Comparison of ENCODE assay signal across 19 cellular contexts in the genomic region with DNA sequence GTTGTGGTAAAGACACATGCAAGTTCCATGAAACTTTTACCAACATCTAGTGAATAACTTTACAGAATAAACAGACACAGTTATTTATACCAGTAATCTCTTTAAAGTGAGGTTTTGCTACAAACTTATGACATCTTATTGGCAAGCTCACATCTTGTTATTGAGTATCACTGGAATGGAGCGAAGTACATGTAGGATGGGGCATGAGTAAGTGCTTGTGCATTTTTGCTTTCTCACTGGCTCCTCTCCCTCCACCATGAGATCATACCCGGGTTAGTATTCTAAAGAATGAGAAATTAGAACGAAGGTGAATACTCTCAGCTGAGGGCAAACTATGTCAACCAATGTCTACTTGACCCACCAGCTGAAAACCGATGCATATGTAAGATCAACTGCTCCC.
"Had no signal": no experiment of that assay in that cellular context is flagged by ENCODE, and none has a peak within 500 bp of the region (broad histone marks: within the 10 kb centered on the region; RNA-seq: fewer than 3 reads in every experiment).

No MANE protein-coding gene starts in this region.

- H3K4me3 ChIP-seq: body of pancreas, gastrocnemius medialis, lower lobe of right lung, neural progenitor cell, pancreas, right atrium auricular region, smooth muscle cell, tibial artery, vagina had no signal

- H3K36me3 ChIP-seq: gastrocnemius medialis, lower lobe of right lung, neural progenitor cell, pancreas, right atrium auricular region, tibial artery, vagina had no signal

- H3K27me3 ChIP-seq: body of pancreas, gastrocnemius medialis, neural progenitor cell, pancreas, right atrium auricular region, tibial artery, vagina had no signal

- H3K9ac ChIP-seq: neural progenitor cell had no signal

- H3K9me3 ChIP-seq: body of pancreas, gastrocnemius medialis, lower lobe of right lung, pancreas, tibial artery, vagina had no signal

- ATAC-seq: activated naive CD8-positive, alpha-beta T cell treated with anti-CD3 and anti-CD28 coated beads, Interleukin-2, amount 50 U/mL, for 24 hours; body of pancreas; gastrocnemius medialis; lower lobe of right lung; pancreas; stimulated activated memory B cell treated with anti-CD40 and anti-IgM and Interleukin-4, amounts not matched to agents 10 μg/mL and 1 μg/mL and 100 μg/mL, for 72 hours; T-helper 17 cell; WTC11 had no signal

- H3K4me1 ChIP-seq: body of pancreas, gastrocnemius medialis, lower lobe of right lung, neural progenitor cell, pancreas, right atrium auricular region, tibial artery, vagina had no signal

- H3K27ac ChIP-seq: body of pancreas, gastrocnemius medialis, lower lobe of right lung, neural progenitor cell, pancreas, right atrium auricular region, tibial artery, vagina had no signal

- H3K4me2 ChIP-seq: neural progenitor cell, smooth muscle cell had no signal

- DNase-seq: activated CD4-positive, alpha-beta T cell treated with anti-CD3 and anti-CD28 coated beads, Interleukin-2, amount 10 ng/mL, durations not matched to agents 24 days and 14 days; activated CD8-positive, alpha-beta memory T cell treated with anti-CD3 and anti-CD28 coated beads for 24 hours; activated naive CD4-positive, alpha-beta T cell treated with Interleukin-2 at 50 U/mL for 16 hours; activated naive CD8-positive, alpha-beta T cell treated with anti-CD3 and anti-CD28 coated beads, Interleukin-2, amount 50 U/mL, for 24 hours; body of pancreas; dermis blood vessel endothelial cell; erythroblast; gastrocnemius medialis; lower lobe of right lung; midbrain; pancreas; T-helper 17 cell; tibial artery had no signal

- H2AFZ ChIP-seq: neural progenitor cell had no signal
